Comparison of ENCODE assay signal across 8 cellular contexts in genomic region chr4:143183513-143184216, GRCh38. TPM values are rescaled to one million over a fixed set of nuclear protein-coding genes. Genes with fewer than 3 reads are reported as not detected.
A peak's percentile ranks its signal among the peaks of the same experiment; 100 is the strongest.
DNase-seq lines count a peak whose midpoint lies in the region; ATAC-seq and TF ChIP-seq lines count a peak whose summit lies in the region.

No MANE protein-coding gene starts in this region.

- peaks cover 41% of the 10 kb centered on the region for H3K4me1 Mint-ChIP-seq in neural crest cell

- peaks cover 37% of the 10 kb centered on the region for H3K4me1 ChIP-seq in DND-41 (ENCODE audit: insufficient read depth, low read length)

- peak overlapping the region; percentile 82 for H3K9ac ChIP-seq in DND-41 (ENCODE audit: low read depth, low read length)

- ATAC-seq in DND-41 (ENCODE audit: insufficient read depth, low read depth) (no peak), HG03045 (IDR thresholded peaks at IDR 0.05; ENCODE audit: unreplicated experiment) (no peak)

- H3K27ac Mint-ChIP-seq in neural crest cell (ENCODE audit: unreplicated experiment) = peak overlapping the region; percentile 99

- H3K4me3 ChIP-seq in DND-41 (ENCODE audit: low read depth in 1 of 2, low read length in 2 of 2) (peak overlapping the region; percentile 74 to 96), coronary artery (peak overlapping the region; percentile 91)

- H3K27me3 ChIP-seq in DND-41 (ENCODE audit: insufficient read depth, low read length, poor library complexity) = no peaks in the 10 kb centered on the region

- no peak for DNase-seq in DND-41
- peak; percentile 21 for DNase-seq in NCI-H82 treated with DMSO at 0.1 percent for 48 hours (lab: John Stamatoyannopoulos, UW; ENCODE audit: unreplicated experiment)
- no peak for DNase-seq in coronary artery (ENCODE audit: low spot score)
- DNase-seq in neural crest cell (ENCODE audit: low read depth, low spot score) = no peak
- no peak for DNase-seq in GDM1 (lab: John Stamatoyannopoulos, UW)
- DNase-seq in cortex of kidney (lab: John Stamatoyannopoulos, UW) = no peak
- DNase-seq in NCI-H446 (lab: John Stamatoyannopoulos, UW) = no peak

- no peaks in the 10 kb centered on the region for H3K27me3 Mint-ChIP-seq in neural crest cell (ENCODE audit: low read depth)

- peak overlapping the region; percentile 95 for H3K27ac ChIP-seq in DND-41 (ENCODE audit: low read length)
- H3K27ac ChIP-seq in coronary artery = peak overlapping the region; percentile 92 to 95

- H3K36me3 ChIP-seq in DND-41 (ENCODE audit: insufficient read depth, low read length) = peaks cover 18% of the 10 kb centered on the region

- peaks cover 12% of the 10 kb centered on the region for H3K9me3 Mint-ChIP-seq in neural crest cell

- peaks cover 51% of the 10 kb centered on the region for H3K79me2 ChIP-seq in DND-41 (ENCODE audit: insufficient read depth, low read length)

- peak overlapping the region; percentile 93 for H3K4me3 Mint-ChIP-seq in neural crest cell

- peaks cover 26% of the 10 kb centered on the region for H4K20me1 ChIP-seq in DND-41 (ENCODE audit: insufficient read depth, low read length)

- peaks cover 17% of the 10 kb centered on the region for H3K36me3 Mint-ChIP-seq in neural crest cell (ENCODE audit: low read depth)

- no peaks in the 10 kb centered on the region for H3K9me3 ChIP-seq in DND-41 (ENCODE audit: insufficient read depth, low read length, severe bottlenecking)

- peak overlapping the region; percentile 99 for H2AFZ ChIP-seq in DND-41 (ENCODE audit: low read depth, low read length)

- no peak for TF ChIP-seq CTCF in DND-41 (IDR thresholded peaks at IDR 0.05; ENCODE audit: borderline replicate concordance, extremely low read depth, low read length, poor library complexity, severe bottlenecking)
- no peak for TF ChIP-seq CTCF in coronary artery (IDR thresholded peaks at IDR 0.05)
- TF ChIP-seq CTCF in neural crest cell (conservative IDR thresholded peaks at IDR 0.05) = no peak

- peak overlapping the region; percentile 74 for H3K4me2 ChIP-seq in DND-41 (ENCODE audit: insufficient read depth, low read length)

RNA-seq across cellular contexts. Expression of gene USP38, which starts 1.1 kb away (rescaled TPM):
- 14.9 and 15.2 TPM in 2 replicates for total RNA-seq in neural crest cell
